1 cellular context compared by ENCODE assay signal in the genomic region with DNA sequence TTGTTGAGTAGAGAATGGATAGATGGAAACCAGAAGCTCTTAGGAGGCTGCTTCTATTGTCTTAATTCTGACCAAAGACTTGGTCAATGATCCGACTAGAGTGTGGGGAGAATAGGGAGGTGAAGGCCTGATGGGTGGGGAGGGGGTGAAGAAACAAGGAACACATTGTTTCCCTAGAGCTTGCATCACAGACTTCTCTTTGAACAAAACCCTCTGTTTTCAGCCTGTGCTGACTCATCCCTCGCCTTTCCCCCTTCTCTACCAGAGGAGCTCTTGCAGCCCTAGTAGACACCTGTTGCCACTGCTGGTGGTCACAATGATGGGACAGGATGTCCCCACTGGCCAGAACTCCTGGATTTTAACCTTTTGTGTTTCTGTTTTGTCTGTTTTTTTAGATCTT.
TF ChIP-seq lines count a peak whose summit lies in the region.

No MANE protein-coding gene starts in this region.

TF ChIP-seq in HepG2, 621 proteins besides CTCF, POLR2A, EP300 and RAD21 (continued from another document and continues in another):
- TF ChIP-seq, protein P1, sequence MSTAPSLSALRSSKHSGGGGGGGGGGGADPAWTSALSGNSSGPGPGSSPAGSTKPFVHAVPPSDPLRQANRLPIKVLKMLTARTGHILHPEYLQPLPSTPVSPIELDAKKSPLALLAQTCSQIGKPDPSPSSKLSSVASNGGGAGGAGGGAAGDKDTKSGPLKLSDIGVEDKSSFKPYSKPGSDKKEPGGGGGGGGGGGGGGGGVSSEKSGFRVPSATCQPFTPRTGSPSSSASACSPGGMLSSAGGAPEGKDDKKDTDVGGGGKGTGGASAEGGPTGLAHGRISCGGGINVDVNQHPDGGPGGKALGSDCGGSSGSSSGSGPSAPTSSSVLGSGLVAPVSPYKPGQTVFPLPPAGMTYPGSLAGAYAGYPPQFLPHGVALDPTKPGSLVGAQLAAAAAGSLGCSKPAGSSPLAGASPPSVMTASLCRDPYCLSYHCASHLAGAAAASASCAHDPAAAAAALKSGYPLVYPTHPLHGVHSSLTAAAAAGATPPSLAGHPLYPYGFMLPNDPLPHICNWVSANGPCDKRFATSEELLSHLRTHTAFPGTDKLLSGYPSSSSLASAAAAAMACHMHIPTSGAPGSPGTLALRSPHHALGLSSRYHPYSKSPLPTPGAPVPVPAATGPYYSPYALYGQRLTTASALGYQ (CRISPR knock-in tag; IDR thresholded peaks at IDR 0.05): no peak
- TF ChIP-seq MIER3 (CRISPR knock-in tag; IDR thresholded peaks at IDR 0.05; ENCODE audit: borderline replicate concordance): 0 out of 2 replicates have a peak, but pooled peaks have one; percentile 33
- TF ChIP-seq TBX2 (CRISPR knock-in tag; IDR thresholded peaks at IDR 0.05; ENCODE audit: borderline replicate concordance): peak; percentile 26; the same call in 1 of the 2 replicates
- TF ChIP-seq, protein P2, sequence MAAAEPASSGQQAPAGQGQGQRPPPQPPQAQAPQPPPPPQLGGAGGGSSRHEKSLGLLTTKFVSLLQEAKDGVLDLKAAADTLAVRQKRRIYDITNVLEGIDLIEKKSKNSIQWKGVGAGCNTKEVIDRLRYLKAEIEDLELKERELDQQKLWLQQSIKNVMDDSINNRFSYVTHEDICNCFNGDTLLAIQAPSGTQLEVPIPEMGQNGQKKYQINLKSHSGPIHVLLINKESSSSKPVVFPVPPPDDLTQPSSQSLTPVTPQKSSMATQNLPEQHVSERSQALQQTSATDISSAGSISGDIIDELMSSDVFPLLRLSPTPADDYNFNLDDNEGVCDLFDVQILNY (CRISPR knock-in tag; conservative IDR thresholded peaks at IDR 0.05): no peak
- TF ChIP-seq, protein P3, sequence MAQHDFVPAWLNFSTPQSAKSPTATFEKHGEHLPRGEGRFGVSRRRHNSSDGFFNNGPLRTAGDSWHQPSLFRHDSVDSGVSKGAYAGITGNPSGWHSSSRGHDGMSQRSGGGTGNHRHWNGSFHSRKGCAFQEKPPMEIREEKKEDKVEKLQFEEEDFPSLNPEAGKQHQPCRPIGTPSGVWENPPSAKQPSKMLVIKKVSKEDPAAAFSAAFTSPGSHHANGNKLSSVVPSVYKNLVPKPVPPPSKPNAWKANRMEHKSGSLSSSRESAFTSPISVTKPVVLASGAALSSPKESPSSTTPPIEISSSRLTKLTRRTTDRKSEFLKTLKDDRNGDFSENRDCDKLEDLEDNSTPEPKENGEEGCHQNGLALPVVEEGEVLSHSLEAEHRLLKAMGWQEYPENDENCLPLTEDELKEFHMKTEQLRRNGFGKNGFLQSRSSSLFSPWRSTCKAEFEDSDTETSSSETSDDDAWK (CRISPR knock-in tag; IDR thresholded peaks at IDR 0.05): no peak
- TF ChIP-seq LCORL (IDR thresholded peaks at IDR 0.05): 0 out of 2 replicates have a peak, but pooled peaks have one; percentile 37
- peak; percentile 51; the same call in 1 of the 2 replicates for TF ChIP-seq LCORL (CRISPR knock-in tag; IDR thresholded peaks at IDR 0.05)
- peak; percentile 29; the same call in 1 of the 2 replicates for TF ChIP-seq ISL2 (CRISPR knock-in tag; IDR thresholded peaks at IDR 0.05)
- TF ChIP-seq, protein P4, sequence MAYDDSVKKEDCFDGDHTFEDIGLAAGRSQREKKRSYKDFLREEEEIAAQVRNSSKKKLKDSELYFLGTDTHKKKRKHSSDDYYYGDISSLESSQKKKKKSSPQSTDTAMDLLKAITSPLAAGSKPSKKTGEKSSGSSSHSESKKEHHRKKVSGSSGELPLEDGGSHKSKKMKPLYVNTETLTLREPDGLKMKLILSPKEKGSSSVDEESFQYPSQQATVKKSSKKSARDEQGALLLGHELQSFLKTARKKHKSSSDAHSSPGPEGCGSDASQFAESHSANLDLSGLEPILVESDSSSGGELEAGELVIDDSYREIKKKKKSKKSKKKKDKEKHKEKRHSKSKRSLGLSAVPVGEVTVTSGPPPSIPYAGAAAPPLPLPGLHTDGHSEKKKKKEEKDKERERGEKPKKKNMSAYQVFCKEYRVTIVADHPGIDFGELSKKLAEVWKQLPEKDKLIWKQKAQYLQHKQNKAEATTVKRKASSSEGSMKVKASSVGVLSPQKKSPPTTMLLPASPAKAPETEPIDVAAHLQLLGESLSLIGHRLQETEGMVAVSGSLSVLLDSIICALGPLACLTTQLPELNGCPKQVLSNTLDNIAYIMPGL (CRISPR knock-in tag; IDR thresholded peaks at IDR 0.05; ENCODE audit: borderline replicate concordance in 1 of 2, low read depth in 1 of 2): 0 out of 4 replicates have a peak, but pooled peaks of 1 of the 2 experiments have one; percentile 25
- peak; percentile 82; the same call in 1 of the 2 replicates for TF ChIP-seq EHMT2 (IDR thresholded peaks at IDR 0.05; ENCODE audit: borderline replicate concordance, low read depth, low read length)
- no peak for TF ChIP-seq CENPT (CRISPR knock-in tag; IDR thresholded peaks at IDR 0.05; ENCODE audit: low read depth)
- peak; percentile 41; the same call in 1 of the 2 replicates for TF ChIP-seq RXRA (CRISPR knock-in tag; IDR thresholded peaks at IDR 0.05)
- peak; percentile 90 for TF ChIP-seq CEBPB (IDR thresholded peaks at IDR 0.05; ENCODE audit: borderline replicate concordance, low read depth, low read length)
- TF ChIP-seq, protein P5, sequence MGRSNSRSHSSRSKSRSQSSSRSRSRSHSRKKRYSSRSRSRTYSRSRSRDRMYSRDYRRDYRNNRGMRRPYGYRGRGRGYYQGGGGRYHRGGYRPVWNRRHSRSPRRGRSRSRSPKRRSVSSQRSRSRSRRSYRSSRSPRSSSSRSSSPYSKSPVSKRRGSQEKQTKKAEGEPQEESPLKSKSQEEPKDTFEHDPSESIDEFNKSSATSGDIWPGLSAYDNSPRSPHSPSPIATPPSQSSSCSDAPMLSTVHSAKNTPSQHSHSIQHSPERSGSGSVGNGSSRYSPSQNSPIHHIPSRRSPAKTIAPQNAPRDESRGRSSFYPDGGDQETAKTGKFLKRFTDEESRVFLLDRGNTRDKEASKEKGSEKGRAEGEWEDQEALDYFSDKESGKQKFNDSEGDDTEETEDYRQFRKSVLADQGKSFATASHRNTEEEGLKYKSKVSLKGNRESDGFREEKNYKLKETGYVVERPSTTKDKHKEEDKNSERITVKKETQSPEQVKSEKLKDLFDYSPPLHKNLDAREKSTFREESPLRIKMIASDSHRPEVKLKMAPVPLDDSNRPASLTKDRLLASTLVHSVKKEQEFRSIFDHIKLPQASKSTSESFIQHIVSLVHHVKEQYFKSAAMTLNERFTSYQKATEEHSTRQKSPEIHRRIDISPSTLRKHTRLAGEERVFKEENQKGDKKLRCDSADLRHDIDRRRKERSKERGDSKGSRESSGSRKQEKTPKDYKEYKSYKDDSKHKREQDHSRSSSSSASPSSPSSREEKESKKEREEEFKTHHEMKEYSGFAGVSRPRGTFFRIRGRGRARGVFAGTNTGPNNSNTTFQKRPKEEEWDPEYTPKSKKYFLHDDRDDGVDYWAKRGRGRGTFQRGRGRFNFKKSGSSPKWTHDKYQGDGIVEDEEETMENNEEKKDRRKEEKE (IDR thresholded peaks at IDR 0.05): no peak
- no peak for TF ChIP-seq NFIC (IDR thresholded peaks at IDR 0.05; ENCODE audit: low read length)
- TF ChIP-seq, protein P6, sequence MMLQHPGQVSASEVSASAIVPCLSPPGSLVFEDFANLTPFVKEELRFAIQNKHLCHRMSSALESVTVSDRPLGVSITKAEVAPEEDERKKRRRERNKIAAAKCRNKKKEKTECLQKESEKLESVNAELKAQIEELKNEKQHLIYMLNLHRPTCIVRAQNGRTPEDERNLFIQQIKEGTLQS (CRISPR knock-in tag; IDR thresholded peaks at IDR 0.05): peak; percentile 94
- peak; percentile 83 for TF ChIP-seq ZNF746 (CRISPR knock-in tag; IDR thresholded peaks at IDR 0.05)
- TF ChIP-seq ZNF589 (CRISPR knock-in tag; conservative IDR thresholded peaks at IDR 0.05): no peak
- TF ChIP-seq ATF7 (IDR thresholded peaks at IDR 0.05): no peak
- TF ChIP-seq ATF7 (CRISPR knock-in tag; IDR thresholded peaks at IDR 0.05): no peak
- TF ChIP-seq HMGA1 (CRISPR knock-in tag; conservative IDR thresholded peaks at IDR 0.05): no peak
- TF ChIP-seq CEBPG (CRISPR knock-in tag; IDR thresholded peaks at IDR 0.05): peak; percentile 93
- TF ChIP-seq RBFOX2 (IDR thresholded peaks at IDR 0.05; ENCODE audit: low read depth, low read length): 0 out of 2 replicates have a peak, but pooled peaks have one; percentile 26
- TF ChIP-seq RARA (CRISPR knock-in tag; IDR thresholded peaks at IDR 0.05): peak; percentile 65
- TF ChIP-seq FOSL1 (CRISPR knock-in tag; IDR thresholded peaks at IDR 0.05; ENCODE audit: borderline replicate concordance): peak; percentile 77
- TF ChIP-seq ZSCAN31 (CRISPR knock-in tag; IDR thresholded peaks at IDR 0.05; ENCODE audit: low read depth): no peak
- no peak for TF ChIP-seq TAF1 (CRISPR knock-in tag; IDR thresholded peaks at IDR 0.05)
- TF ChIP-seq, protein P7, sequence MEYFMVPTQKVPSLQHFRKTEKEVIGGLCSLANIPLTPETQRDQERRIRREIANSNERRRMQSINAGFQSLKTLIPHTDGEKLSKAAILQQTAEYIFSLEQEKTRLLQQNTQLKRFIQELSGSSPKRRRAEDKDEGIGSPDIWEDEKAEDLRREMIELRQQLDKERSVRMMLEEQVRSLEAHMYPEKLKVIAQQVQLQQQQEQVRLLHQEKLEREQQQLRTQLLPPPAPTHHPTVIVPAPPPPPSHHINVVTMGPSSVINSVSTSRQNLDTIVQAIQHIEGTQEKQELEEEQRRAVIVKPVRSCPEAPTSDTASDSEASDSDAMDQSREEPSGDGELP (IDR thresholded peaks at IDR 0.05; ENCODE audit: borderline replicate concordance, low read depth): peak; percentile 60; the same call in 1 of the 2 replicates
- TF ChIP-seq RFX5 (IDR thresholded peaks at IDR 0.05; ENCODE audit: low read depth, low read length): no peak
- TF ChIP-seq HNF4G (IDR thresholded peaks at IDR 0.05; ENCODE audit: borderline replicate concordance, low read depth, low read length): peak; percentile 33; the same call in 1 of the 2 replicates
- TF ChIP-seq HNF4G (CRISPR knock-in tag; IDR thresholded peaks at IDR 0.05; ENCODE audit: borderline replicate concordance, low read depth): no peak
- 0 out of 2 replicates have a peak, but pooled peaks have one; percentile 60 for TF ChIP-seq XBP1 (CRISPR knock-in tag; IDR thresholded peaks at IDR 0.05)
- peak; percentile 74 for TF ChIP-seq MAFG (CRISPR knock-in tag; IDR thresholded peaks at IDR 0.05)
- TF ChIP-seq KMT2B (CRISPR knock-in tag; IDR thresholded peaks at IDR 0.05): 0 out of 2 replicates have a peak, but pooled peaks have one; percentile 27
- no peak for TF ChIP-seq ARHGAP35 (CRISPR knock-in tag; IDR thresholded peaks at IDR 0.05; ENCODE audit: borderline replicate concordance)
- TF ChIP-seq ZNF138 (CRISPR knock-in tag; IDR thresholded peaks at IDR 0.05; ENCODE audit: low read depth): no peak
- peak; percentile 53; the same call in 1 of the 2 replicates for TF ChIP-seq TARDBP (CRISPR knock-in tag; IDR thresholded peaks at IDR 0.05)
- peak; percentile 54 for TF ChIP-seq SAP130 (CRISPR knock-in tag; IDR thresholded peaks at IDR 0.05; ENCODE audit: low read depth)
- TF ChIP-seq KLF11 (CRISPR knock-in tag; IDR thresholded peaks at IDR 0.05): no peak
- no peak for TF ChIP-seq SOX6 (IDR thresholded peaks at IDR 0.05)
- TF ChIP-seq SOX6 (CRISPR knock-in tag; IDR thresholded peaks at IDR 0.05): peak; percentile 99
- peak; percentile 32; the same call in 1 of the 2 replicates for TF ChIP-seq ZFX (CRISPR knock-in tag; IDR thresholded peaks at IDR 0.05; ENCODE audit: low read depth)
- TF ChIP-seq TCF7 (IDR thresholded peaks at IDR 0.05; ENCODE audit: low read depth): peak; percentile 60
- TF ChIP-seq FOXJ3 (CRISPR knock-in tag; IDR thresholded peaks at IDR 0.05; ENCODE audit: borderline replicate concordance): peak; percentile 47; the same call in 1 of the 2 replicates
- TF ChIP-seq, protein P8, sequence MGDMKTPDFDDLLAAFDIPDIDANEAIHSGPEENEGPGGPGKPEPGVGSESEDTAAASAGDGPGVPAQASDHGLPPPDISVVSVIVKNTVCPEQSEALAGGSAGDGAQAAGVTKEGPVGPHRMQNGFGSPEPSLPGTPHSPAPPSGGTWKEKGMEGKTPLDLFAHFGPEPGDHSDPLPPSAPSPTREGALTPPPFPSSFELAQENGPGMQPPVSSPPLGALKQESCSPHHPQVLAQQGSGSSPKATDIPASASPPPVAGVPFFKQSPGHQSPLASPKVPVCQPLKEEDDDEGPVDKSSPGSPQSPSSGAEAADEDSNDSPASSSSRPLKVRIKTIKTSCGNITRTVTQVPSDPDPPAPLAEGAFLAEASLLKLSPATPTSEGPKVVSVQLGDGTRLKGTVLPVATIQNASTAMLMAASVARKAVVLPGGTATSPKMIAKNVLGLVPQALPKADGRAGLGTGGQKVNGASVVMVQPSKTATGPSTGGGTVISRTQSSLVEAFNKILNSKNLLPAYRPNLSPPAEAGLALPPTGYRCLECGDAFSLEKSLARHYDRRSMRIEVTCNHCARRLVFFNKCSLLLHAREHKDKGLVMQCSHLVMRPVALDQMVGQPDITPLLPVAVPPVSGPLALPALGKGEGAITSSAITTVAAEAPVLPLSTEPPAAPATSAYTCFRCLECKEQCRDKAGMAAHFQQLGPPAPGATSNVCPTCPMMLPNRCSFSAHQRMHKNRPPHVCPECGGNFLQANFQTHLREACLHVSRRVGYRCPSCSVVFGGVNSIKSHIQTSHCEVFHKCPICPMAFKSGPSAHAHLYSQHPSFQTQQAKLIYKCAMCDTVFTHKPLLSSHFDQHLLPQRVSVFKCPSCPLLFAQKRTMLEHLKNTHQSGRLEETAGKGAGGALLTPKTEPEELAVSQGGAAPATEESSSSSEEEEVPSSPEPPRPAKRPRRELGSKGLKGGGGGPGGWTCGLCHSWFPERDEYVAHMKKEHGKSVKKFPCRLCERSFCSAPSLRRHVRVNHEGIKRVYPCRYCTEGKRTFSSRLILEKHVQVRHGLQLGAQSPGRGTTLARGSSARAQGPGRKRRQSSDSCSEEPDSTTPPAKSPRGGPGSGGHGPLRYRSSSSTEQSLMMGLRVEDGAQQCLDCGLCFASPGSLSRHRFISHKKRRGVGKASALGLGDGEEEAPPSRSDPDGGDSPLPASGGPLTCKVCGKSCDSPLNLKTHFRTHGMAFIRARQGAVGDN (CRISPR knock-in tag; IDR thresholded peaks at IDR 0.05): no peak
